In genomic region chr6:2986722-2987196, GRCh38 we compare ENCODE assay signal across 11 cellular contexts. TPM values are rescaled to one million over a fixed set of nuclear protein-coding genes. Genes with fewer than 3 reads are reported as not detected.
DNase-seq lines count a peak whose midpoint lies in the region; ATAC-seq, FAIRE-seq and TF ChIP-seq lines count a peak whose summit lies in the region.
"Had no signal": no experiment of that assay in that cellular context is flagged by ENCODE, and none has a peak within 500 bp of the region (broad histone marks: within the 10 kb centered on the region; RNA-seq: fewer than 3 reads in every experiment).

No MANE protein-coding gene starts in this region.

- dilution Hi-C loops in IMR-90 (cut with HindIII; ENCODE audit: low sequenced_read_pairs, unreplicated experiment): no loop called here

- CTCF ChIA-PET in A549 (lab: Yijun Ruan, JAX): interaction anchor here (0.8 to 5.7 kb wide), 9 partner anchors 11 to 196 kb away, joined by 3 to 142 read pairs (median 6); partner anchors contain the start of gene SERPINB1
- CTCF ChIA-PET in IMR-90 (lab: Yijun Ruan, JAX): interaction anchor here (0.6 to 1.7 kb wide), 6 partner anchors 9 to 198 kb away, joined by 3 to 12 read pairs (median 4); partner anchors contain the start of gene RIPK1

- TF ChIP-seq RAD21 in A549 (conservative IDR thresholded peaks at IDR 0.05 in 1 of 2, IDR thresholded peaks at IDR 0.05 in 1 of 2) (no peak), IMR-90 (IDR thresholded peaks at IDR 0.05; ENCODE audit: low read length) (no peak)

- H3K4me2 ChIP-seq in A549: peak overlapping the region; percentile 97
- no peak overlapping the region for H3K4me2 ChIP-seq in IMR-90 (ENCODE audit: low read depth, low read length)

- H3K9me1 ChIP-seq in IMR-90 (ENCODE audit: insufficient read depth, low read length): peaks cover 15% of the 10 kb centered on the region

- H3K4me1 ChIP-seq in A549: peaks cover 45% of the 10 kb centered on the region
- peaks cover 14% of the 10 kb centered on the region for H3K4me1 ChIP-seq in IMR-90 (ENCODE audit: control insufficient read depth, insufficient read depth, low read length)
- no peaks in the 10 kb centered on the region for H3K4me1 ChIP-seq in breast epithelium
- H3K4me1 ChIP-seq in mucosa of descending colon (ENCODE audit: low read depth): peaks cover 48% of the 10 kb centered on the region

- no peaks in the 10 kb centered on the region for H3K36me3 ChIP-seq in IMR-90 (ENCODE audit: control insufficient read depth, insufficient read depth, low read length)
- H3K36me3 ChIP-seq in breast epithelium: no peaks in the 10 kb centered on the region
- H3K36me3 ChIP-seq in mucosa of descending colon (ENCODE audit: low read depth): no peaks in the 10 kb centered on the region

- ATAC-seq in A549: no peak
- no peak for ATAC-seq in IMR-90 (ENCODE audit: low read depth)
- peak; percentile 23 for ATAC-seq in mucosa of descending colon
- ATAC-seq in HG02610 (IDR thresholded peaks at IDR 0.05; ENCODE audit: unreplicated experiment): no peak
- ATAC-seq in GM18505 (IDR thresholded peaks at IDR 0.05; ENCODE audit: unreplicated experiment): no peak

- no peak for FAIRE-seq in A549 (lab: Jason Lieb, UNC)
- FAIRE-seq: kidney had no signal

- H3K14ac ChIP-seq in IMR-90 (replicated peaks; ENCODE audit: low read depth, low read length): peak overlapping the region; percentile 53; the same call in 1 of the 2 replicates

- H3K27me3 ChIP-seq in IMR-90 (ENCODE audit: control insufficient read depth, insufficient read depth, low read length): no peaks in the 10 kb centered on the region
- H3K27me3 ChIP-seq in breast epithelium: no peaks in the 10 kb centered on the region

- H2AK9ac ChIP-seq in IMR-90 (replicated peaks; ENCODE audit: low read depth, low read length, poor library complexity): peak overlapping the region; percentile 18

- H2AFZ ChIP-seq in IMR-90 (replicated peaks; ENCODE audit: low read length, poor library complexity): peak overlapping the region; percentile 9

- POLR2A ChIA-PET in A549 (lab: Yijun Ruan, JAX) (interaction anchor here (4.2 kb wide), 1 partner anchor 15 kb away, joined by 35 read pairs; the partner anchor contains the start of gene SERPINB6), IMR-90 (lab: Charles Lee; ENCODE audit: unreplicated experiment) (interaction anchor here (0.6 to 0.7 kb wide), 4 partner anchors 15 to 196 kb away, joined by 3 to 10 read pairs (median 4); partner anchors contain the start of gene SERPINB6)

- TF ChIP-seq CTCF in A549 (IDR thresholded peaks at IDR 0.05) (no peak), IMR-90 (conservative IDR thresholded peaks at IDR 0.05; ENCODE audit: low read depth, low read length) (no peak), breast epithelium (IDR thresholded peaks at IDR 0.05) (no peak), mucosa of descending colon (IDR thresholded peaks at IDR 0.05) (no peak)

- 0 out of 2 replicates have a peak overlapping the region, but pooled peaks have one; percentile 2 for H4K91ac ChIP-seq in IMR-90 (ENCODE audit: insufficient read depth, low read depth, low read length)

- H4K5ac ChIP-seq in IMR-90 (ENCODE audit: low read depth, low read length): no peak overlapping the region

- TF ChIP-seq POLR2A in A549 (IDR thresholded peaks at IDR 0.05; ENCODE audit: low read length): no peak
- no peak for TF ChIP-seq POLR2A in IMR-90 (IDR thresholded peaks at IDR 0.05; ENCODE audit: low read depth, low read length)
- TF ChIP-seq POLR2A in breast epithelium (IDR thresholded peaks at IDR 0.05): no peak
- no peak for TF ChIP-seq POLR2A in GM18505 (IDR thresholded peaks at IDR 0.05; ENCODE audit: borderline replicate concordance, extremely low read depth, insufficient read depth, insufficient read length)

- peak overlapping the region; percentile 74; the same call in 1 of the 2 replicates for H2AK5ac ChIP-seq in IMR-90 (ENCODE audit: low read depth, low read length)

- 0 out of 2 replicates have a peak overlapping the region, but pooled peaks have one; percentile 18 for H3K18ac ChIP-seq in IMR-90 (ENCODE audit: low read depth, low read length)

- intact Hi-C loops in IMR-90 (cut with micrococcal nuclease) (loop anchor here (1.0 to 10.0 kb wide), 3 partner anchors 222 to 1389 kb away; partner anchors contain the start of gene WRNIP1), breast epithelium (cut with DNase I; ENCODE audit: low total_unique reads) (no loop called here), mucosa of descending colon (cut with DNase I, micrococcal nuclease) (no loop called here)

- H3K56ac ChIP-seq in IMR-90 (ENCODE audit: extremely low read depth, insufficient read depth, low read length): 0 out of 2 replicates have a peak overlapping the region, but pooled peaks have one; percentile 4

- H2BK15ac ChIP-seq in IMR-90 (ENCODE audit: low read depth, low read length): 0 out of 3 replicates have a peak overlapping the region, but pooled peaks have one; percentile 50

- peak overlapping the region; percentile 96 to 99; a peak in 5 of 6 replicates for H3K27ac ChIP-seq in A549
- H3K27ac ChIP-seq in IMR-90 (ENCODE audit: insufficient read depth, low read length): no peak overlapping the region
- H3K27ac ChIP-seq in breast epithelium: peak overlapping the region; percentile 61 to 98

- BruUV-seq in IMR-90 (replicated peaks; lab: Mats Ljungman, UMichigan): no TSS peak

- H4K20me1 ChIP-seq in IMR-90 (ENCODE audit: insufficient read depth, low read length): no peaks in the 10 kb centered on the region

- peak overlapping the region in 1 of 2 experiments; percentile 57; a peak in 1 of 4 replicates for H4K8ac ChIP-seq in IMR-90 (ENCODE audit: low read depth in 2 of 2, low read length in 2 of 2)

- 0 out of 4 replicates have a peak, but pooled peaks cover 0 to 5% of the 10 kb centered on the region in 2 experiments for H3K79me1 ChIP-seq in IMR-90 (ENCODE audit: low read depth in 1 of 2, low read length in 2 of 2)

- TF ChIP-seq EP300 in A549 (IDR thresholded peaks at IDR 0.05): no peak

- H3K9me3 ChIP-seq in A549: no peaks in the 10 kb centered on the region
- no peaks in the 10 kb centered on the region for H3K9me3 ChIP-seq in IMR-90 (ENCODE audit: control insufficient read depth, insufficient read depth, low read length)
- no peaks in the 10 kb centered on the region for H3K9me3 ChIP-seq in breast epithelium
- H3K9me3 ChIP-seq in mucosa of descending colon: no peaks in the 10 kb centered on the region

- in situ Hi-C loops in IMR-90 (cut with MboI; ENCODE audit: low sequenced_read_pairs): no loop called here

- H3K4ac ChIP-seq in IMR-90 (ENCODE audit: low read depth, low read length): peak overlapping the region; percentile 67

- no peak overlapping the region for H3K23ac ChIP-seq in IMR-90 (ENCODE audit: low read depth, low read length)

- H3K9ac ChIP-seq in IMR-90 (ENCODE audit: low read depth, low read length): no peak overlapping the region

- no peak overlapping the region for H3K4me3 ChIP-seq in A549
- no peak overlapping the region for H3K4me3 ChIP-seq in IMR-90 (ENCODE audit: insufficient read depth, low read depth, low read length)
- H3K4me3 ChIP-seq in breast epithelium: no peak overlapping the region
- H3K4me3 ChIP-seq in mucosa of descending colon: no peak overlapping the region

- H2BK120ac ChIP-seq in IMR-90 (ENCODE audit: low read depth, low read length): peak overlapping the region; percentile 85

- H2BK20ac ChIP-seq in IMR-90 (ENCODE audit: low read depth, low read length): 0 out of 2 replicates have a peak overlapping the region, but pooled peaks have one; percentile 70

- 22% methylated on average over 3 of the region's 3 CpGs for WGBS in A549 (ENCODE audit: missing lambda C conversion rate)
- WGBS in IMR-90 (ENCODE audit: extremely low coverage in 2 of 2, insufficient read length in 1 of 2), 2 experiments: no CpG with 5 or more reads among the region's 3 CpGs

- no peak for DNase-seq in A549 (ENCODE audit: low read depth in 1 of 2, low spot score in 1 of 2)
- peak; percentile 92 for DNase-seq in IMR-90
- no peak for DNase-seq in breast epithelium (ENCODE audit: low spot score in 2 of 2)
- DNase-seq in mucosa of descending colon: peak in 1 of 3 donors; percentile 57
- DNase-seq in NCI-H1092 (lab: John Stamatoyannopoulos, UW): no peak
- no peak for DNase-seq in stimulated activated CD4-positive, alpha-beta T cell treated with anti-CD3 and anti-CD28 coated beads, Interleukin-4, amount 100 ng/mL, for 4 hours
- DNase-seq: activated naive CD8-positive, alpha-beta T cell treated with anti-CD3 and anti-CD28 coated beads, Interleukin-2, amount 10 ng/mL, durations not matched to agents 7 days and 5 days; kidney; stimulated activated CD4-positive, alpha-beta T cell treated with anti-CD3 and anti-CD28 coated beads, Interleukin-4, amount 100 ng/mL, for 1 hour had no signal

- peak overlapping the region; percentile 51 for H2BK5ac ChIP-seq in IMR-90 (ENCODE audit: low read depth, low read length, poor library complexity, severe bottlenecking)

TF ChIP-seq in IMR-90, 13 proteins besides CTCF, POLR2A, EP300 and RAD21:
- TF ChIP-seq SMC3 (IDR thresholded peaks at IDR 0.05; ENCODE audit: low read depth, low read length) (no peak), FOS (IDR thresholded peaks at IDR 0.05; ENCODE audit: low read depth, low read length) (no peak)

RNA-seq across cellular contexts. Expression of gene NQO2, which starts 12.9 kb away (rescaled TPM):
- 77.0 and 86.5 TPM in 2 replicates for polyA plus RNA-seq in A549 (2011; rRNA removed)
- 78.6 and 80.2 TPM in 2 replicates for polyA plus RNA-seq in A549 (2012; cell fraction: cytosol; rRNA removed)
- polyA plus RNA-seq in A549 (2012; cell fraction: nucleus; rRNA removed): 37.9 and 48.4 TPM in 2 replicates
- polyA plus RNA-seq in A549 (2017; fragmentation: RNase III; extraction: RNeasy Plus Mini Kit Qiagen cat#74134 plus additional on column Dnase treatment): 61.3 to 70.6 TPM (median 67.2 TPM) in 3 replicates
- 47.2 and 54.9 TPM in 2 replicates for polyA minus RNA-seq in A549 (2011; rRNA and poly(A)+ RNA removed)
- total RNA-seq in IMR-90 (2012; rRNA removed): 59.4 and 72.1 TPM in 2 replicates
- 41.9 and 42.5 TPM in 2 replicates for polyA plus RNA-seq in IMR-90 (2012; rRNA removed)
- 31.1 and 51.6 TPM in 2 replicates for polyA plus RNA-seq in IMR-90 (2012; cell fraction: cytosol; rRNA removed)
- polyA plus RNA-seq in IMR-90 (2012; cell fraction: nucleus; rRNA removed; ENCODE audit: low replicate concordance): 13.5 and 24.4 TPM in 2 replicates
- total RNA-seq in breast epithelium: 10 to 100 TPM; 23.6 to 64.6 (median 24.9) TPM
- 10 to 100 TPM; 13.4 to 24.1 (median 23.2) TPM for total RNA-seq in mucosa of descending colon

RNA-seq across cellular contexts. Expression of gene SERPINB6, which starts 15.4 kb away (rescaled TPM):
- 107 and 126 TPM in 2 replicates for polyA plus RNA-seq in A549 (2011; rRNA removed)
- polyA plus RNA-seq in A549 (2012; cell fraction: cytosol; rRNA removed): 84.1 and 91.4 TPM in 2 replicates
- polyA plus RNA-seq in A549 (2012; cell fraction: nucleus; rRNA removed): 86.4 and 139 TPM in 2 replicates
- polyA plus RNA-seq in A549 (2017; fragmentation: RNase III; extraction: RNeasy Plus Mini Kit Qiagen cat#74134 plus additional on column Dnase treatment): 98.5 to 107 TPM (median 104 TPM) in 3 replicates
- 65.5 and 65.6 TPM in 2 replicates for polyA minus RNA-seq in A549 (2011; rRNA and poly(A)+ RNA removed)
- total RNA-seq in IMR-90 (2012; rRNA removed): 37.1 and 60.3 TPM in 2 replicates
- 78.7 and 91.1 TPM in 2 replicates for polyA plus RNA-seq in IMR-90 (2012; rRNA removed)
- polyA plus RNA-seq in IMR-90 (2012; cell fraction: cytosol; rRNA removed): 74.7 and 123 TPM in 2 replicates
- 93.6 and 162 TPM in 2 replicates for polyA plus RNA-seq in IMR-90 (2012; cell fraction: nucleus; rRNA removed; ENCODE audit: low replicate concordance)
- 100 to 1,000 TPM; 100 to 146 (median 137) TPM for total RNA-seq in breast epithelium
- total RNA-seq in mucosa of descending colon: 100 to 1,000 TPM; 134 to 147 (median 142) TPM
